In the genomic region with DNA sequence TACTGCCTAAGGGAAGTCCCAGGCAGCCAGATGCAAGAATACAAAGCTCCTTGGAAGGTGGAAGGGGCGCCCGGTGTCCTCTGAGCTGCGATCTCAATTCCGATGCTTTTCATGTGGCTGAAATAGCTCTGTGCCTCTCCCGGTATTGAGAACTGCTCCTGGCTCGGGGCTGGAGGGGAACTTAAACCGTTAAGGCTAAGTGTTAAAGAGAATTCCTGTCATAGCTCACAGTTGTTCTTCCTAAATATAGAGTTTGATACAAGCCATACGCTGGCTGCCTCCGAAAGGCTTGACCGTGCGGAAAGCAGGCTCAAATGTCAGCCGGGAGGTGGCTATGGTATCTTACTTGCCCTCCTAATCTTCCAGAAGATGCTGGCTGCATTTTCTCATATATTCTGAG, we compare ENCODE assay signal across 18 cellular contexts. TPM values are rescaled to one million over a fixed set of nuclear protein-coding genes. Genes with fewer than 3 reads are reported as not detected.
DNase-seq lines count a peak whose midpoint lies in the region; ATAC-seq and TF ChIP-seq lines count a peak whose summit lies in the region.
"Had no signal": no experiment of that assay in that cellular context is flagged by ENCODE, and none has a peak within 500 bp of the region (broad histone marks: within the 10 kb centered on the region; RNA-seq: fewer than 3 reads in every experiment).

A gene (minus strand): TSS at position 157 of the 400 bp plus-strand sequence. CDS start 3,826 bp downstream, outside the sequence.

- H3K9me3 ChIP-seq in esophagus muscularis mucosa: no peaks in the 10 kb centered on the region
- H3K9me3 ChIP-seq in stomach: no peaks in the 10 kb centered on the region
- H3K9me3 ChIP-seq: HAP-1 had no signal

- no peaks in the 10 kb centered on the region for H3K27me3 Mint-ChIP-seq in nephron (ENCODE audit: low read depth)

- DNase-seq in esophagus muscularis mucosa (ENCODE audit: extremely low spot score): no peak
- DNase-seq in left ventricle myocardium superior: peak; percentile 45
- DNase-seq in stomach: no peak
- DNase-seq in omental fat pad (ENCODE audit: low spot score): no peak
- DNase-seq: AML-193, DMS53, NCI-H1105, NCI-H1694 treated with DMSO at 0.1 percent for 48 hours, NCI-H446 treated with DMSO at 0.1 percent for 48 hours, NCI-H748 treated with DMSO at 0.1 percent for 48 hours, PC-3 had no signal

- H3K4me3 ChIP-seq in esophagus muscularis mucosa (peak within 1 kb of the TSS; percentile 37 to 52 (median 48)), stomach (peak within 1 kb of the TSS in 3 of 4 donors; percentile 15 to 29 (median 17))
- H3K4me3 ChIP-seq: HAP-1 had no signal

- TF ChIP-seq EP300 in esophagus muscularis mucosa (IDR thresholded peaks at IDR 0.05) (no peak), stomach (IDR thresholded peaks at IDR 0.05) (no peak)

- H3K27me3 ChIP-seq in esophagus muscularis mucosa (no peaks in the 10 kb centered on the region), stomach (no peaks in the 10 kb centered on the region)

- H3K36me3 ChIP-seq in esophagus muscularis mucosa (no peaks in the 10 kb centered on the region), stomach (no peaks in the 10 kb centered on the region)
- H3K36me3 ChIP-seq: HAP-1 had no signal

- TF ChIP-seq POLR2A in esophagus muscularis mucosa (IDR thresholded peaks at IDR 0.05; ENCODE audit: low read depth) (no peak), stomach (IDR thresholded peaks at IDR 0.05) (no peak)

- peak within 1 kb of the TSS; percentile 42 to 91 (median 87) for H3K4me3 Mint-ChIP-seq in nephron

- intact Hi-C loops in esophagus muscularis mucosa (cut with DNase I): loop anchor here (10.0 kb wide), 1 partner anchor 217 kb away; no protein-coding TSS in a partner anchor
- intact Hi-C loops in left ventricle myocardium superior (cut with micrococcal nuclease): no loop called here
- intact Hi-C loops in stomach (cut with DNase I; ENCODE audit: low total_unique reads): no loop called here

- no peaks in the 10 kb centered on the region for H3K36me3 Mint-ChIP-seq in nephron (ENCODE audit: low read depth)

- ATAC-seq in left ventricle myocardium superior: peak; percentile 93
- ATAC-seq in omental fat pad (ENCODE audit: low FRiP score): no peak
- no peak for ATAC-seq in HG03025 (IDR thresholded peaks at IDR 0.05; ENCODE audit: low FRiP score, unreplicated experiment)
- no peak for ATAC-seq in HG03432 (IDR thresholded peaks at IDR 0.05; ENCODE audit: unreplicated experiment)
- no peak for ATAC-seq in HG02798 (IDR thresholded peaks at IDR 0.05; ENCODE audit: poor library complexity, unreplicated experiment)
- ATAC-seq: PC-3 had no signal

- peak within 1 kb of the TSS; percentile 3 to 74 (median 73) for H3K27ac Mint-ChIP-seq in nephron

- peaks cover 27% of the 10 kb centered on the region for H3K4me1 Mint-ChIP-seq in nephron

- no peaks in the 10 kb centered on the region for H3K9me3 Mint-ChIP-seq in nephron

- TF ChIP-seq CTCF in esophagus muscularis mucosa (IDR thresholded peaks at IDR 0.05): no peak
- no peak for TF ChIP-seq CTCF in nephron (IDR thresholded peaks at IDR 0.05; ENCODE audit: unreplicated experiment in 3 of 3)
- no peak for TF ChIP-seq CTCF in stomach (IDR thresholded peaks at IDR 0.05)
- no peak for TF ChIP-seq CTCF in omental fat pad (IDR thresholded peaks at IDR 0.05)

- H3K4me1 ChIP-seq in esophagus muscularis mucosa: no peaks in the 10 kb centered on the region
- H3K4me1 ChIP-seq in stomach: no peaks in the 10 kb centered on the region
- H3K4me1 ChIP-seq: HAP-1 had no signal

- H3K27ac ChIP-seq in esophagus muscularis mucosa (replicated peaks in 1 of 4) (peak within 1 kb of the TSS; percentile 55 to 64 (median 58)), stomach (no peak within 1 kb of the TSS)
- H3K27ac ChIP-seq: KMS-11 had no signal

- WGBS in esophagus muscularis mucosa: 52% methylated on average over 12 of the region's 12 CpGs
- WGBS in stomach, 5 donors: 61 to 78% (median 67%) methylated on average over 12 of the region's 12 CpGs

RNA-seq across cellular contexts. Expression of the gene that starts here (rescaled TPM):
- total RNA-seq in esophagus muscularis mucosa (10 to 100 TPM; 24.4 to 42.8 (median 31.3) TPM), left ventricle myocardium superior (622 TPM), stomach (100 to 1,000 TPM in 1 of 5 donors, 10 to 100 TPM in 3, 1 to 10 TPM in 1; 1.0 to 126 (median 16.9) TPM), omental fat pad (not detected)
- 1 to 10 TPM in 1 of 3 donors, not detected in 2; 2.2 TPM for polyA plus RNA-seq in stomach
- total RNA-seq: MCF 10A, PC-3 had no signal

Comparison
In these comparisons a context has a peak if more than half of its experiments do, and no peak if none do; other contexts are left out.
1. H3K27ac ChIP-seq: peak in esophagus muscularis mucosa (4 of 4); none in stomach (0 of 5).